In the genomic region with DNA sequence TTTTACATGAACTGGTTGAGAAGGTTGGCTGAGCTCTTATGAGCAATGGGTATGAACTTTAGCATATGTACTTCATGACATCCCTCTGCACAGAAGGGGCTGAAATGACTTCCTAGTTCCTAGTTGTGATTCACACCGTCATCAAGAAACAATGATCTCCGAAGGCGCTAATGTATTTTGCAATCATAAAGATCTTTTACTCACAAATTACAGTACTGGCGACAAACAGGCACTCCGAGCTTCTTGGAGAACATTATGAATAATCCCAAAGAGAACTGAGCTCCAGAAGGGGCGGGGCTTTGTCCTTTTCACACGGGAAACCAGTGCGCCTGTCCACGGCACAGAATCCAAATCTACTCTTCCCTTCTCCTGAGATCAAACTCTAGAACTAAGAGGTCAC, we compare ENCODE assay signal across 12 cellular contexts. TPM values are rescaled to one million over a fixed set of nuclear protein-coding genes. Genes with fewer than 3 reads are reported as not detected.
DNase-seq lines count a peak whose midpoint lies in the region; ATAC-seq and TF ChIP-seq lines count a peak whose summit lies in the region.
"Had no signal": no experiment of that assay in that cellular context is flagged by ENCODE, and none has a peak within 500 bp of the region (broad histone marks: within the 10 kb centered on the region; RNA-seq: fewer than 3 reads in every experiment).

No MANE protein-coding gene starts in this region.

- H3K27ac Mint-ChIP-seq in IgD-negative memory B cell: peak overlapping the region in 2 of 3 donors; percentile 50 to 58

- TF ChIP-seq CTCF in Peyer's patch (IDR thresholded peaks at IDR 0.05) (no peak), fibroblast of mammary gland (conservative IDR thresholded peaks at IDR 0.05; ENCODE audit: control insufficient read depth, insufficient read depth, low read depth, low read length) (no peak), spleen (IDR thresholded peaks at IDR 0.05 in 8 of 11, conservative IDR thresholded peaks at IDR 0.05 in 3 of 11) (no peak)

- H3K27me3 ChIP-seq in Peyer's patch (no peaks in the 10 kb centered on the region), spleen (replicated peaks in 1 of 7) (no peaks in the 10 kb centered on the region)

- no peaks in the 10 kb centered on the region for H3K9me3 Mint-ChIP-seq in IgD-negative memory B cell

- no peaks in the 10 kb centered on the region for H3K27me3 Mint-ChIP-seq in IgD-negative memory B cell

- TF ChIP-seq POLR2A in Peyer's patch (IDR thresholded peaks at IDR 0.05) (no peak), spleen (IDR thresholded peaks at IDR 0.05) (no peak)

- H3K27ac ChIP-seq in Peyer's patch (peak overlapping the region in 3 of 4 donors; percentile 10 to 26 (median 13)), spleen (peak overlapping the region in 5 of 8 donors; percentile 22 to 82 (median 72))
- H3K27ac ChIP-seq: HL-60 had no signal

- intact Hi-C loops in spleen (cut with DNase I; ENCODE audit: low total_unique reads): no loop called here

- H3K4me1 ChIP-seq in Peyer's patch (peaks cover 0 to 24% (median 8%) of the 10 kb centered on the region in 4 donors), spleen (peaks cover 50 to 99% (median 90%) of the 10 kb centered on the region in 6 donors)

- no peaks in the 10 kb centered on the region for H3K36me3 ChIP-seq in Peyer's patch
- peaks cover 0 to 35% (median 2%) of the 10 kb centered on the region in 6 donors for H3K36me3 ChIP-seq in spleen

- DNase-seq in Peyer's patch (no peak), fibroblast of mammary gland (ENCODE audit: low read depth) (peak; percentile 61), spleen (no peak), kidney glomerular epithelial cell (lab: John Stamatoyannopoulos, UW) (no peak), globus pallidus (ENCODE audit: low spot score) (no peak), KG1 (lab: John Stamatoyannopoulos, UW) (no peak)
- DNase-seq: amygdala; NCI-H187 treated with DMSO at 0.1 percent for 48 hours; stimulated activated CD4-positive, alpha-beta T cell treated with anti-CD3 and anti-CD28 coated beads, Interleukin-2, amount 100 ng/mL, for 48 hours had no signal

- H3K4me3 ChIP-seq in Peyer's patch: no peak overlapping the region
- H3K4me3 ChIP-seq in fibroblast of mammary gland (ENCODE audit: control insufficient read depth, low read depth, low read length): no peak overlapping the region
- H3K4me3 ChIP-seq in spleen: peak overlapping the region in 1 of 8 donors; percentile 11

- peaks cover 55 to 72% (median 71%) of the 10 kb centered on the region in 3 donors for H3K4me1 Mint-ChIP-seq in IgD-negative memory B cell

- H3K9me3 ChIP-seq in Peyer's patch: no peaks in the 10 kb centered on the region
- no peaks in the 10 kb centered on the region for H3K9me3 ChIP-seq in spleen

- ATAC-seq in GM21360 (IDR thresholded peaks at IDR 0.05; ENCODE audit: unreplicated experiment): no peak

- peaks cover 8% of the 10 kb centered on the region for H3K36me3 Mint-ChIP-seq in IgD-negative memory B cell

- H3K4me3 Mint-ChIP-seq in IgD-negative memory B cell: peak overlapping the region; percentile 5 to 84 (median 63)

- WGBS in spleen, 5 donors: 66 to 86% (median 67%) methylated on average over 9 of the region's 9 CpGs

RNA-seq across cellular contexts. Expression of a gene that starts 18.1 kb away (rescaled TPM):
- 36.2 TPM for polyA plus RNA-seq in IgD-negative memory B cell
- total RNA-seq in Peyer's patch: 10 to 100 TPM; 16.2 to 54.5 (median 20.7) TPM
- 100 to 1,000 TPM in 1 of 7 donors, 10 to 100 TPM in 6; 65.7 to 112 (median 83.2) TPM for total RNA-seq in spleen
- 10 to 100 TPM in 2 of 3 donors, 1 to 10 TPM in 1; 9.6 to 18.0 (median 15.0) TPM for polyA plus RNA-seq in spleen
